Comparison of ENCODE assay signal across 23 cellular contexts in the genomic region with DNA sequence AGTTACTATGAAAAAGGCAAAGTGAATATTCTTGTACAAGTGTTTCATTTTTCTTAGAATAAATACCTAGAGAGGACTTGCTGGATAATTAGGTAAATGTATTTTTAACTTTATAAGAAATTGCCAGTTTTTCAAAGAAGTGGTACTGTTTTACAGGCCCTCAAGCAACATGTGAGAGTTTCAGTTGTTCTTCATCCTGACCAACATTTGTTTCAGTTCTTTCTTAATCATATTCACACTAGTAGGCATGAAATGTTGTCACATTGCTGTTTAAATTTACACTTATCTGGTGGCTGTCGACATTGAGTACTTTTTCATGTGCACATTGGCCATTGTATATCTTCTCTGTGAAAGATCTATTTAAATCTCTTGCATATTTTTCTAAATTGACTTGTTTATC.
"Had no signal": no experiment of that assay in that cellular context is flagged by ENCODE, and none has a peak within 500 bp of the region (broad histone marks: within the 10 kb centered on the region; RNA-seq: fewer than 3 reads in every experiment).

No MANE protein-coding gene starts in this region.

- H3K27me3 ChIP-seq: esophagus muscularis mucosa, left lung, neural progenitor cell, thyroid gland, upper lobe of right lung had no signal

- H3K4me2 ChIP-seq: neural progenitor cell had no signal

- H3K4me3 ChIP-seq: coronary artery, esophagus muscularis mucosa, left lung, lung, neural progenitor cell, thyroid gland, upper lobe of right lung had no signal

- H3K4me3 Mint-ChIP-seq: activated CD4-positive, alpha-beta T cell treated with anti-CD3 and anti-CD28 coated beads, Interleukin-2, amount 10 ng/mL, durations not matched to agents 7 days and 5 days; naive B cell; neural progenitor cell; T-helper 2 cell treated with Interferon-gamma antibody and Interleukin-4, amounts not matched to agents 5 μg/mL and 100 μg/mL, for 36 hours had no signal

- H3K4me1 Mint-ChIP-seq: naive B cell, neural progenitor cell had no signal

- H3K27ac Mint-ChIP-seq: activated CD4-positive, alpha-beta T cell treated with anti-CD3 and anti-CD28 coated beads, Interleukin-2, amount 10 ng/mL, durations not matched to agents 7 days and 5 days; neural progenitor cell; T-helper 2 cell treated with Interferon-gamma antibody and Interleukin-4, amounts not matched to agents 5 μg/mL and 100 μg/mL, for 36 hours had no signal

- H3K27ac ChIP-seq: coronary artery, esophagus muscularis mucosa, left lung, neural progenitor cell, thyroid gland, upper lobe of right lung, WERI-Rb-1 had no signal

- H3K4me1 ChIP-seq: esophagus muscularis mucosa, left lung, neural progenitor cell, thyroid gland, upper lobe of right lung had no signal

- H2AFZ ChIP-seq: neural progenitor cell had no signal

- H3K36me3 ChIP-seq: esophagus muscularis mucosa, left lung, neural progenitor cell, thyroid gland, upper lobe of right lung, WERI-Rb-1 had no signal

- ATAC-seq: left lung, sciatic nerve, upper lobe of right lung had no signal

- FAIRE-seq: frontal cortex, TTC549 had no signal

- H3K9me3 ChIP-seq: thyroid gland had no signal

- DNase-seq: activated CD4-positive, alpha-beta T cell treated with anti-CD3 and anti-CD28 coated beads, Interleukin-2, amount 10 ng/mL, durations not matched to agents 7 days and 5 days; activated CD4-positive, CD25-positive, alpha-beta regulatory T cell treated with anti-CD3 and anti-CD28 coated beads, Interleukin-2, amount 50 U/mL, for 72 hours; activated naive CD4-positive, alpha-beta T cell; activated T-cell treated with anti-CD3 and anti-CD28 coated beads, Interleukin-2, amount 50 U/mL, for 1 hour; cerebellar nuclear complex; hippocampal formation; kidney glomerular epithelial cell; left lung; naive B cell; stimulated activated CD4-positive, alpha-beta T cell treated with anti-CD3 and anti-CD28 coated beads, Interleukin-2, amount 100 ng/mL, for 24 hours; stimulated activated naive CD4-positive, alpha-beta T cell treated with Interleukin-2 at 50 U/mL for 16 hours; substantia nigra; thyroid gland; upper lobe of right lung; WERI-Rb-1 had no signal

- H3K9ac ChIP-seq: neural progenitor cell had no signal
